In the genomic region with DNA sequence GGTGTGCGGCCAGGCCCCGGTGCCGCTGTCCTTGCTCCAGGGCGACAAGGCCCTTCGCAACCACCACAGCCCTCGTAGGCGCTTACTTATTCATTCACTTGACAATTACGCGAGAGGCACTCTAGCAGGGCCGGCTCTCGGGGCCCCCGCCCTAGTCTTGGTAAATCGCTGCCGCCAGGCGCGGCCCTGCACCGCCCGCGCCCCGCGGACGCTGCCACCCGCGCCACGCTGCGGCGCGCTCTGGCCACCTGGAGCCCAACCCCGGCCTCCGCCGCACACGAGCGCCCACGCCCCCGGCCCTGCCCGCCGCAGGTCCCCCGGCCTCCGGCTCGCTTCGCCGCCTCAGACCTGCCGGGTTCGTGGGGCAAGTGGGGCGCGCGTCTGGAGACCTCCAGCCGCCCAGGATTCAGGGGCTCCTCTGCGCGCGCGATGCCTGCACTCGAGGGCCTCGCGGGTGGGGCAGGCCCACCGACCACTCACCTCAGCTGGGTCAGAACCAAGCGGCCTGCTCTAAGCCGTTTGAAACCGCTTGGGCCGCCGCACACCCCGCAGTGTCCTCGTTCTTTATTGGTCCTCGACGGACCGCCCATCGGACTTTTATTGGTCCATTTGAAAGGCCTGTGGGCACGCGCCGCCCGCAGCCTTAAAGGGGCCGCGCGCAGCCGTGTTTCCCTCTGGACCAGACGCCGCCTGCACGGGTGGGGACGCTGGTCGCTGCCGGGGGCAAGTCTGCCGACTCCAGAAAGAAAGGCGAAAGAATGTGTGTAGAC, we compare ENCODE assay signal across 1 cellular context.
A peak's percentile ranks its signal among the peaks of the same experiment; 100 is the strongest.
TF ChIP-seq lines count a peak whose summit lies in the region.

Gene CKAP5 (minus strand): TSS at position 541 of the 770 bp plus-strand sequence. CDS start 25,049 bp downstream, outside the sequence.

TF ChIP-seq in HepG2, 621 proteins besides CTCF, POLR2A, EP300 and RAD21 (continued from another document and continues in another):
- TF ChIP-seq, protein P1, sequence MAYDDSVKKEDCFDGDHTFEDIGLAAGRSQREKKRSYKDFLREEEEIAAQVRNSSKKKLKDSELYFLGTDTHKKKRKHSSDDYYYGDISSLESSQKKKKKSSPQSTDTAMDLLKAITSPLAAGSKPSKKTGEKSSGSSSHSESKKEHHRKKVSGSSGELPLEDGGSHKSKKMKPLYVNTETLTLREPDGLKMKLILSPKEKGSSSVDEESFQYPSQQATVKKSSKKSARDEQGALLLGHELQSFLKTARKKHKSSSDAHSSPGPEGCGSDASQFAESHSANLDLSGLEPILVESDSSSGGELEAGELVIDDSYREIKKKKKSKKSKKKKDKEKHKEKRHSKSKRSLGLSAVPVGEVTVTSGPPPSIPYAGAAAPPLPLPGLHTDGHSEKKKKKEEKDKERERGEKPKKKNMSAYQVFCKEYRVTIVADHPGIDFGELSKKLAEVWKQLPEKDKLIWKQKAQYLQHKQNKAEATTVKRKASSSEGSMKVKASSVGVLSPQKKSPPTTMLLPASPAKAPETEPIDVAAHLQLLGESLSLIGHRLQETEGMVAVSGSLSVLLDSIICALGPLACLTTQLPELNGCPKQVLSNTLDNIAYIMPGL (CRISPR knock-in tag; IDR thresholded peaks at IDR 0.05; ENCODE audit: borderline replicate concordance in 1 of 2, low read depth in 1 of 2) = peak; percentile 59 to 84; a peak in 3 of 4 replicates
- TF ChIP-seq ZSCAN29 (CRISPR knock-in tag; conservative IDR thresholded peaks at IDR 0.05) = no peak; the same call in 1 of the 2 replicates
- TF ChIP-seq, protein P2, sequence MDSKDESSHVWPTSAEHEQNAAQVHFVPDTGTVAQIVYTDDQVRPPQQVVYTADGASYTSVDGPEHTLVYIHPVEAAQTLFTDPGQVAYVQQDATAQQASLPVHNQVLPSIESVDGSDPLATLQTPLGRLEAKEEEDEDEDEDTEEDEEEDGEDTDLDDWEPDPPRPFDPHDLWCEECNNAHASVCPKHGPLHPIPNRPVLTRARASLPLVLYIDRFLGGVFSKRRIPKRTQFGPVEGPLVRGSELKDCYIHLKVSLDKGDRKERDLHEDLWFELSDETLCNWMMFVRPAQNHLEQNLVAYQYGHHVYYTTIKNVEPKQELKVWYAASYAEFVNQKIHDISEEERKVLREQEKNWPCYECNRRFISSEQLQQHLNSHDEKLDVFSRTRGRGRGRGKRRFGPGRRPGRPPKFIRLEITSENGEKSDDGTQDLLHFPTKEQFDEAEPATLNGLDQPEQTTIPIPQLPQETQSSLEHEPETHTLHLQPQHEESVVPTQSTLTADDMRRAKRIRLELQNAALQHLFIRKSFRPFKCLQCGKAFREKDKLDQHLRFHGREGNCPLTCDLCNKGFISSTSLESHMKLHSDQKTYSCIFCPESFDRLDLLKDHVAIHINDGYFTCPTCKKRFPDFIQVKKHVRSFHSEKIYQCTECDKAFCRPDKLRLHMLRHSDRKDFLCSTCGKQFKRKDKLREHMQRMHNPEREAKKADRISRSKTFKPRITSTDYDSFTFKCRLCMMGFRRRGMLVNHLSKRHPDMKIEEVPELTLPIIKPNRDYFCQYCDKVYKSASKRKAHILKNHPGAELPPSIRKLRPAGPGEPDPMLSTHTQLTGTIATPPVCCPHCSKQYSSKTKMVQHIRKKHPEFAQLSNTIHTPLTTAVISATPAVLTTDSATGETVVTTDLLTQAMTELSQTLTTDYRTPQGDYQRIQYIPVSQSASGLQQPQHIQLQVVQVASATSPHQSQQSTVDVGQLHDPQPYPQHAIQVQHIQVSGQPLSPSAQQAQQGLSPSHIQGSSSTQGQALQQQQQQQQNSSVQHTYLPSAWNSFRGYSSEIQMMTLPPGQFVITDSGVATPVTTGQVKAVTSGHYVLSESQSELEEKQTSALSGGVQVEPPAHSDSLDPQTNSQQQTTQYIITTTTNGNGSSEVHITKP (CRISPR knock-in tag; IDR thresholded peaks at IDR 0.05; ENCODE audit: low read depth) = no peak
- TF ChIP-seq BCL6 (CRISPR knock-in tag; IDR thresholded peaks at IDR 0.05) = peak; percentile 15; the same call in 1 of the 2 replicates
- TF ChIP-seq DPF2 (CRISPR knock-in tag; IDR thresholded peaks at IDR 0.05; ENCODE audit: borderline replicate concordance, low read depth) = no peak
- TF ChIP-seq MEIS1 (CRISPR knock-in tag; IDR thresholded peaks at IDR 0.05; ENCODE audit: borderline replicate concordance) = no peak
- 0 out of 2 replicates have a peak, but pooled peaks have one; percentile 22 for TF ChIP-seq PPARG (CRISPR knock-in tag; conservative IDR thresholded peaks at IDR 0.05)
- no peak for TF ChIP-seq KDM4B (CRISPR knock-in tag; IDR thresholded peaks at IDR 0.05)
- TF ChIP-seq, protein P3, sequence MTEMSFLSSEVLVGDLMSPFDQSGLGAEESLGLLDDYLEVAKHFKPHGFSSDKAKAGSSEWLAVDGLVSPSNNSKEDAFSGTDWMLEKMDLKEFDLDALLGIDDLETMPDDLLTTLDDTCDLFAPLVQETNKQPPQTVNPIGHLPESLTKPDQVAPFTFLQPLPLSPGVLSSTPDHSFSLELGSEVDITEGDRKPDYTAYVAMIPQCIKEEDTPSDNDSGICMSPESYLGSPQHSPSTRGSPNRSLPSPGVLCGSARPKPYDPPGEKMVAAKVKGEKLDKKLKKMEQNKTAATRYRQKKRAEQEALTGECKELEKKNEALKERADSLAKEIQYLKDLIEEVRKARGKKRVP (CRISPR knock-in tag; IDR thresholded peaks at IDR 0.05) = peak in 1 of 2 experiments; percentile 75; a peak in 1 of 4 replicates
- TF ChIP-seq ZNF138 (CRISPR knock-in tag; IDR thresholded peaks at IDR 0.05; ENCODE audit: low read depth) = peak; percentile 88; the same call in 1 of the 2 replicates
- TF ChIP-seq TP53 (CRISPR knock-in tag; conservative IDR thresholded peaks at IDR 0.05) = no peak
- no peak for TF ChIP-seq CENPX (CRISPR knock-in tag; IDR thresholded peaks at IDR 0.05)
- peak; percentile 19; the same call in 1 of the 2 replicates for TF ChIP-seq FOXA3 (CRISPR knock-in tag; IDR thresholded peaks at IDR 0.05)
- TF ChIP-seq ZNF816 (CRISPR knock-in tag; IDR thresholded peaks at IDR 0.05; ENCODE audit: borderline replicate concordance) = peak; percentile 75; the same call in 1 of the 2 replicates
- no peak for TF ChIP-seq POLR2AphosphoS2 (IDR thresholded peaks at IDR 0.05; ENCODE audit: low read depth, low read length)
- no peak for TF ChIP-seq REXO4 (CRISPR knock-in tag; IDR thresholded peaks at IDR 0.05; ENCODE audit: borderline replicate concordance)
- TF ChIP-seq SUZ12 (IDR thresholded peaks at IDR 0.05; ENCODE audit: low read depth, low read length) = no peak
- peak; percentile 52; the same call in 1 of the 2 replicates for TF ChIP-seq SP5 (CRISPR knock-in tag; IDR thresholded peaks at IDR 0.05; ENCODE audit: borderline replicate concordance, low read depth)
- TF ChIP-seq ZNF329 (CRISPR knock-in tag; IDR thresholded peaks at IDR 0.05; ENCODE audit: low read depth) = 0 out of 2 replicates have a peak, but pooled peaks have one; percentile 49
- TF ChIP-seq CC2D1A (CRISPR knock-in tag; IDR thresholded peaks at IDR 0.05) = no peak
- 0 out of 2 replicates have a peak, but pooled peaks have one; percentile 22 for TF ChIP-seq ZNF205 (CRISPR knock-in tag; IDR thresholded peaks at IDR 0.05)
- TF ChIP-seq ZNF652 (CRISPR knock-in tag; IDR thresholded peaks at IDR 0.05; ENCODE audit: borderline replicate concordance, low read depth) = no peak
- no peak for TF ChIP-seq ZNF678 (CRISPR knock-in tag; IDR thresholded peaks at IDR 0.05)
- TF ChIP-seq ZNF558 (CRISPR knock-in tag; IDR thresholded peaks at IDR 0.05; ENCODE audit: borderline replicate concordance) = peak; percentile 73; the same call in 1 of the 2 replicates
- TF ChIP-seq, protein P4, sequence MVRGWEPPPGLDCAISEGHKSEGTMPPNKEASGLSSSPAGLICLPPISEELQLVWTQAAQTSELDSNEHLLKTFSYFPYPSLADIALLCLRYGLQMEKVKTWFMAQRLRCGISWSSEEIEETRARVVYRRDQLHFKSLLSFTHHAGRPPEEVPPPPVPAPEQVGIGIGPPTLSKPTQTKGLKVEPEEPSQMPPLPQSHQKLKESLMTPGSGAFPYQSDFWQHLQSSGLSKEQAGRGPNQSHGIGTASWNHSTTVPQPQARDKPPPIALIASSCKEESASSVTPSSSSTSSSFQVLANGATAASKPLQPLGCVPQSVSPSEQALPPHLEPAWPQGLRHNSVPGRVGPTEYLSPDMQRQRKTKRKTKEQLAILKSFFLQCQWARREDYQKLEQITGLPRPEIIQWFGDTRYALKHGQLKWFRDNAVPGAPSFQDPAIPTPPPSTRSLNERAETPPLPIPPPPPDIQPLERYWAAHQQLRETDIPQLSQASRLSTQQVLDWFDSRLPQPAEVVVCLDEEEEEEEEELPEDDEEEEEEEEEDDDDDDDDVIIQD (CRISPR knock-in tag; IDR thresholded peaks at IDR 0.05; ENCODE audit: low read depth) = peak; percentile 38; the same call in 1 of the 2 replicates
- TF ChIP-seq, protein P5, sequence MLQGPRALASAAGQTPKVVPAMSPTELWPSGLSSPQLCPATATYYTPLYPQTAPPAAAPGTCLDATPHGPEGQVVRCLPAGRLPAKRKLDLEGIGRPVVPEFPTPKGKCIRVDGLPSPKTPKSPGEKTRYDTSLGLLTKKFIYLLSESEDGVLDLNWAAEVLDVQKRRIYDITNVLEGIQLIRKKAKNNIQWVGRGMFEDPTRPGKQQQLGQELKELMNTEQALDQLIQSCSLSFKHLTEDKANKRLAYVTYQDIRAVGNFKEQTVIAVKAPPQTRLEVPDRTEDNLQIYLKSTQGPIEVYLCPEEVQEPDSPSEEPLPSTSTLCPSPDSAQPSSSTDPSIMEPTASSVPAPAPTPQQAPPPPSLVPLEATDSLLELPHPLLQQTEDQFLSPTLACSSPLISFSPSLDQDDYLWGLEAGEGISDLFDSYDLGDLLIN (CRISPR knock-in tag; IDR thresholded peaks at IDR 0.05; ENCODE audit: borderline replicate concordance) = no peak
- no peak for TF ChIP-seq FOXO1 (CRISPR knock-in tag; IDR thresholded peaks at IDR 0.05)
- TF ChIP-seq PCBP2 (optimal IDR thresholded peaks at IDR 0.05; ENCODE audit: low read depth, low read length, poor library complexity, severe bottlenecking) = no peak
- TF ChIP-seq TARDBP (CRISPR knock-in tag; IDR thresholded peaks at IDR 0.05) = peak; percentile 74; the same call in 1 of the 2 replicates
- TF ChIP-seq JARID2 (CRISPR knock-in tag; IDR thresholded peaks at IDR 0.05; ENCODE audit: insufficient replicate concordance) = no peak
- peak; percentile 43; the same call in 1 of the 2 replicates for TF ChIP-seq ZNF580 (CRISPR knock-in tag; IDR thresholded peaks at IDR 0.05; ENCODE audit: borderline replicate concordance, low read depth)
- TF ChIP-seq ZNF121 (CRISPR knock-in tag; IDR thresholded peaks at IDR 0.05) = no peak
- TF ChIP-seq DNMT3B (CRISPR knock-in tag; conservative IDR thresholded peaks at IDR 0.05) = 0 out of 2 replicates have a peak, but pooled peaks have one; percentile 47
- TF ChIP-seq ZNF430 (CRISPR knock-in tag; IDR thresholded peaks at IDR 0.05) = peak; percentile 78; the same call in 1 of the 2 replicates
- 0 out of 2 replicates have a peak, but pooled peaks have one; percentile 40 for TF ChIP-seq GZF1 (CRISPR knock-in tag; IDR thresholded peaks at IDR 0.05)
- TF ChIP-seq ZMAT3 (CRISPR knock-in tag; conservative IDR thresholded peaks at IDR 0.05) = 0 out of 2 replicates have a peak, but pooled peaks have one; percentile 21
- TF ChIP-seq, protein P6, sequence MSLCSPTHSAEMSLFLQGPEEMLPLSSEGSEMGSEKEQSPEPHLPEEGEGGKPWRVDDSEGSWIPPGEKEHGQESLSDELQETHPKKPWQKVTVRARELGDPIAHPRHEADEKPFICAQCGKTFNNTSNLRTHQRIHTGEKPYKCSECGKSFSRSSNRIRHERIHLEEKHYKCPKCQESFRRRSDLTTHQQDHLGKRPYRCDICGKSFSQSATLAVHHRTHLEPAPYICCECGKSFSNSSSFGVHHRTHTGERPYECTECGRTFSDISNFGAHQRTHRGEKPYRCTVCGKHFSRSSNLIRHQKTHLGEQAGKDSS (CRISPR knock-in tag; IDR thresholded peaks at IDR 0.05; ENCODE audit: borderline replicate concordance, low read depth) = no peak; the same call in none of the 2 replicates
- peak; percentile 71 for TF ChIP-seq ZNF747 (CRISPR knock-in tag; IDR thresholded peaks at IDR 0.05; ENCODE audit: borderline replicate concordance)
- TF ChIP-seq ZBTB38 (CRISPR knock-in tag; IDR thresholded peaks at IDR 0.05) = no peak
- no peak for TF ChIP-seq ZNF75D (CRISPR knock-in tag; IDR thresholded peaks at IDR 0.05; ENCODE audit: borderline replicate concordance)
- TF ChIP-seq RARG (CRISPR knock-in tag; IDR thresholded peaks at IDR 0.05; ENCODE audit: low read depth) = no peak
- no peak for TF ChIP-seq ZNF781 (CRISPR knock-in tag; IDR thresholded peaks at IDR 0.05; ENCODE audit: borderline replicate concordance, not compliant biosample characterization)
- TF ChIP-seq DZIP1 (CRISPR knock-in tag; IDR thresholded peaks at IDR 0.05) = no peak
- TF ChIP-seq SATB2 (CRISPR knock-in tag; IDR thresholded peaks at IDR 0.05) = no peak
- TF ChIP-seq ZNF567 (CRISPR knock-in tag; IDR thresholded peaks at IDR 0.05; ENCODE audit: borderline replicate concordance) = 0 out of 2 replicates have a peak, but pooled peaks have one; percentile 77
- no peak for TF ChIP-seq ZNF207 (IDR thresholded peaks at IDR 0.05; ENCODE audit: borderline replicate concordance)
- peak; percentile 84 for TF ChIP-seq YEATS2 (CRISPR knock-in tag; IDR thresholded peaks at IDR 0.05; ENCODE audit: borderline replicate concordance)
- no peak for TF ChIP-seq XBP1 (CRISPR knock-in tag; IDR thresholded peaks at IDR 0.05)
- TF ChIP-seq ZFAT (CRISPR knock-in tag; conservative IDR thresholded peaks at IDR 0.05) = no peak
- no peak for TF ChIP-seq LCORL (IDR thresholded peaks at IDR 0.05)
- no peak for TF ChIP-seq LCORL (CRISPR knock-in tag; IDR thresholded peaks at IDR 0.05)
